ENCODE assay signal across 23 cellular contexts in genomic region chr3:194075802-194076460, GRCh38.
A peak's percentile ranks its signal among the peaks of the same experiment; 100 is the strongest.
DNase-seq lines count a peak whose midpoint lies in the region; ATAC-seq, FAIRE-seq and TF ChIP-seq lines count a peak whose summit lies in the region.
"Had no signal": no experiment of that assay in that cellular context is flagged by ENCODE, and none has a peak within 500 bp of the region (broad histone marks: within the 10 kb centered on the region; RNA-seq: fewer than 3 reads in every experiment).

No MANE protein-coding gene starts in this region.

- WGBS in testis, 2 donors: 75 to 78% methylated on average over 6 of the region's 6 CpGs

- POLR2A ChIA-PET in T-cell (lab: Charles Lee): no interaction called here

- H3K27me3 ChIP-seq in testis: no peaks in the 10 kb centered on the region
- H3K27me3 ChIP-seq: gastroesophageal sphincter had no signal

- no peaks in the 10 kb centered on the region for H3K36me3 ChIP-seq in testis (ENCODE audit: low read depth, missing control alignments)
- H3K36me3 ChIP-seq: gastroesophageal sphincter had no signal

- H3K27ac Mint-ChIP-seq in T-cell: no peak overlapping the region
- no peak overlapping the region for H3K27ac Mint-ChIP-seq in activated T-helper 2 cell treated with anti-CD3 and anti-CD28 coated beads, Interferon-gamma antibody, Interleukin-2, Interleukin-4, amounts not matched to agents 10 μg/mL and 5 μg/mL and 100 μg/mL, durations not matched to agents 14 hours and 24 hours and 36 hours
- H3K27ac Mint-ChIP-seq: activated naive CD8-positive, alpha-beta T cell treated with anti-CD3 and anti-CD28 coated beads for 36 hours; CD14-positive monocyte; T-helper 17 cell had no signal

- no peak for TF ChIP-seq POLR2A in testis (IDR thresholded peaks at IDR 0.05)

- no peak overlapping the region for H3K4me3 ChIP-seq in testis
- H3K4me3 ChIP-seq: gastroesophageal sphincter had no signal

- CTCF ChIA-PET in T-cell (lab: Charles Lee): no interaction called here

- no peak overlapping the region for H3K27ac ChIP-seq in testis
- H3K27ac ChIP-seq: 22Rv1, gastroesophageal sphincter, RWPE1 had no signal

- H3K9me3 Mint-ChIP-seq in T-cell: no peaks in the 10 kb centered on the region
- H3K9me3 Mint-ChIP-seq in activated T-helper 2 cell treated with anti-CD3 and anti-CD28 coated beads, Interferon-gamma antibody, Interleukin-2, Interleukin-4, amounts not matched to agents 10 μg/mL and 5 μg/mL and 100 μg/mL, durations not matched to agents 14 hours and 24 hours and 36 hours: no peaks in the 10 kb centered on the region
- H3K9me3 Mint-ChIP-seq: activated naive CD8-positive, alpha-beta T cell treated with anti-CD3 and anti-CD28 coated beads for 36 hours; central memory CD8-positive, alpha-beta T cell had no signal

- H3K4me1 Mint-ChIP-seq in T-cell: peaks cover 0 to 9% (median 3%) of the 10 kb centered on the region in 3 donors
- peaks cover 11% of the 10 kb centered on the region for H3K4me1 Mint-ChIP-seq in activated T-helper 2 cell treated with anti-CD3 and anti-CD28 coated beads, Interferon-gamma antibody, Interleukin-2, Interleukin-4, amounts not matched to agents 10 μg/mL and 5 μg/mL and 100 μg/mL, durations not matched to agents 14 hours and 24 hours and 36 hours (ENCODE audit: low read depth)
- H3K4me1 Mint-ChIP-seq: central memory CD8-positive, alpha-beta T cell had no signal

- H3K9me3 ChIP-seq in testis: no peaks in the 10 kb centered on the region
- H3K9me3 ChIP-seq: gastroesophageal sphincter had no signal

- peak; percentile 75 for FAIRE-seq in RCC 7860 (lab: Jason Lieb, UNC)

- H3K4me1 ChIP-seq in testis: no peaks in the 10 kb centered on the region

- H3K27me3 Mint-ChIP-seq in T-cell: peaks cover 17 to 37% of the 10 kb centered on the region in 2 donors
- peaks cover 73% of the 10 kb centered on the region for H3K27me3 Mint-ChIP-seq in activated T-helper 2 cell treated with anti-CD3 and anti-CD28 coated beads, Interferon-gamma antibody, Interleukin-2, Interleukin-4, amounts not matched to agents 10 μg/mL and 5 μg/mL and 100 μg/mL, durations not matched to agents 14 hours and 24 hours and 36 hours (ENCODE audit: low read depth)

- H3K36me3 Mint-ChIP-seq in T-cell: no peaks in the 10 kb centered on the region
- H3K36me3 Mint-ChIP-seq in activated T-helper 2 cell treated with anti-CD3 and anti-CD28 coated beads, Interferon-gamma antibody, Interleukin-2, Interleukin-4, amounts not matched to agents 10 μg/mL and 5 μg/mL and 100 μg/mL, durations not matched to agents 14 hours and 24 hours and 36 hours (ENCODE audit: low read depth): no peaks in the 10 kb centered on the region
- H3K36me3 Mint-ChIP-seq: activated naive CD8-positive, alpha-beta T cell treated with anti-CD3 and anti-CD28 coated beads for 36 hours; CD14-positive monocyte had no signal

- H3K4me3 Mint-ChIP-seq in T-cell: no peak overlapping the region
- no peak overlapping the region for H3K4me3 Mint-ChIP-seq in activated T-helper 2 cell treated with anti-CD3 and anti-CD28 coated beads, Interferon-gamma antibody, Interleukin-2, Interleukin-4, amounts not matched to agents 10 μg/mL and 5 μg/mL and 100 μg/mL, durations not matched to agents 14 hours and 24 hours and 36 hours (ENCODE audit: low read depth)
- H3K4me3 Mint-ChIP-seq: activated naive CD8-positive, alpha-beta T cell treated with anti-CD3 and anti-CD28 coated beads for 36 hours; central memory CD8-positive, alpha-beta T cell; T-helper 17 cell had no signal

- ATAC-seq in HG03025 (IDR thresholded peaks at IDR 0.05; ENCODE audit: low FRiP score, unreplicated experiment) (no peak), T-cell (replicated peaks in 1 of 4) (no peak)
- ATAC-seq: gastroesophageal sphincter, T-helper 17 cell had no signal

- TF ChIP-seq CTCF in testis (IDR thresholded peaks at IDR 0.05): no peak

- peak; percentile 68 for DNase-seq in DMS53 (lab: John Stamatoyannopoulos, UW)
- no peak for DNase-seq in DMS53 treated with DMSO at 0.1 percent for 48 hours (lab: John Stamatoyannopoulos, UW; ENCODE audit: unreplicated experiment)
- peak; percentile 86 for DNase-seq in RCC 7860 (ENCODE audit: low spot score)
- peak; percentile 40 for DNase-seq in kidney glomerular epithelial cell (lab: John Stamatoyannopoulos, UW)
- DNase-seq in testis: peak; percentile 33
- no peak for DNase-seq in T-cell
- DNase-seq in activated T-helper 2 cell treated with anti-CD3 and anti-CD28 coated beads, Interferon-gamma antibody, Interleukin-2, Interleukin-4, amounts not matched to agents 10 μg/mL and 5 μg/mL and 100 μg/mL, durations not matched to agents 14 hours and 24 hours and 36 hours (ENCODE audit: low spot score): no peak
- DNase-seq: activated CD4-positive, alpha-beta T cell treated with anti-CD3 and anti-CD28 coated beads for 4 hours; activated naive CD8-positive, alpha-beta T cell treated with anti-CD3 and anti-CD28 coated beads for 36 hours; activated T-cell treated with anti-CD3 and anti-CD28 coated beads for 4 hours; EL; H7; KBM-7; midbrain; NCI-H187; NCI-H524 treated with DMSO at 0.1 percent for 48 hours; T-helper 17 cell had no signal

- intact Hi-C loops in testis (cut with DNase I; ENCODE audit: low total_unique reads): no loop called here
- intact Hi-C loops in activated T-helper 2 cell treated with anti-CD3 and anti-CD28 coated beads, Interferon-gamma antibody, Interleukin-2, Interleukin-4, amounts not matched to agents 10 μg/mL and 5 μg/mL and 100 μg/mL, durations not matched to agents 14 hours and 24 hours and 36 hours (cut with micrococcal nuclease): no loop called here

Comparison
In these comparisons a context has a peak if more than half of its experiments do, and no peak if none do; other contexts are left out.
1. DNase-seq: peak in DMS53 (single experiment), RCC 7860 (single experiment), kidney glomerular epithelial cell (single experiment) and testis (single experiment); none in DMS53 treated with DMSO at 0.1 percent for 48 hours (single experiment), T-cell (0 of 34) and activated T-helper 2 cell treated with anti-CD3 and anti-CD28 coated beads, Interferon-gamma antibody, Interleukin-2, Interleukin-4, amounts not matched to agents 10 μg/mL and 5 μg/mL and 100 μg/mL, durations not matched to agents 14 hours and 24 hours and 36 hours (single experiment).